In the genomic region with DNA sequence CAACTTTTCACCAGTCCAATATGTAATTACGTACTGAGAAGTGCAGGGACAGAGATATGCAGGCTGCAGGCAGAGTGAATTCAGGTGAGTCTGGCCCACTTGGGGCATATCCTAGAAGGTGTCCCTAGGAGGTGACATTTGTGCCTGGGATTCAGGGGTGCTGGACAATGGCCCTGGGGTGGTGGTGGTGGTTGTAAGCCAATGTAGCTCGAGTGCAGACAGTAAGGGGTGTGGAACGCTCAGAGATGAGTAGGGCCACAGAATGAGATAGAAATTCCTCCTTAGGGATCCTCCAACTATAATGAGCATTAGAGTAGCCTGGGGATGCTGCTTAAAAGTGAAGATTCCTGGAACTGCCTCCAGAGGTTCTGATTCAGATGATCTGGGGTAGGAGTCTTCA, we compare ENCODE assay signal across 19 cellular contexts.
"Had no signal": no experiment of that assay in that cellular context is flagged by ENCODE, and none has a peak within 500 bp of the region (broad histone marks: within the 10 kb centered on the region; RNA-seq: fewer than 3 reads in every experiment).

No MANE protein-coding gene starts in this region.

- DNase-seq: colonic mucosa; cortex of kidney; dermis blood vessel endothelial cell; dorsolateral prefrontal cortex; effector CD4-positive, alpha-beta T cell; effector CD8-positive, alpha-beta T cell; effector memory CD4-positive, alpha-beta T cell; effector memory CD8-positive, alpha-beta T cell; endodermal cell; erythroblast; esophagus squamous epithelium; foreskin fibroblast; foreskin keratinocyte; foreskin melanocyte; gastrocnemius medialis; glutamatergic neuron; head of caudate nucleus; heart left ventricle; heart right ventricle had no signal
